In the genomic region with DNA sequence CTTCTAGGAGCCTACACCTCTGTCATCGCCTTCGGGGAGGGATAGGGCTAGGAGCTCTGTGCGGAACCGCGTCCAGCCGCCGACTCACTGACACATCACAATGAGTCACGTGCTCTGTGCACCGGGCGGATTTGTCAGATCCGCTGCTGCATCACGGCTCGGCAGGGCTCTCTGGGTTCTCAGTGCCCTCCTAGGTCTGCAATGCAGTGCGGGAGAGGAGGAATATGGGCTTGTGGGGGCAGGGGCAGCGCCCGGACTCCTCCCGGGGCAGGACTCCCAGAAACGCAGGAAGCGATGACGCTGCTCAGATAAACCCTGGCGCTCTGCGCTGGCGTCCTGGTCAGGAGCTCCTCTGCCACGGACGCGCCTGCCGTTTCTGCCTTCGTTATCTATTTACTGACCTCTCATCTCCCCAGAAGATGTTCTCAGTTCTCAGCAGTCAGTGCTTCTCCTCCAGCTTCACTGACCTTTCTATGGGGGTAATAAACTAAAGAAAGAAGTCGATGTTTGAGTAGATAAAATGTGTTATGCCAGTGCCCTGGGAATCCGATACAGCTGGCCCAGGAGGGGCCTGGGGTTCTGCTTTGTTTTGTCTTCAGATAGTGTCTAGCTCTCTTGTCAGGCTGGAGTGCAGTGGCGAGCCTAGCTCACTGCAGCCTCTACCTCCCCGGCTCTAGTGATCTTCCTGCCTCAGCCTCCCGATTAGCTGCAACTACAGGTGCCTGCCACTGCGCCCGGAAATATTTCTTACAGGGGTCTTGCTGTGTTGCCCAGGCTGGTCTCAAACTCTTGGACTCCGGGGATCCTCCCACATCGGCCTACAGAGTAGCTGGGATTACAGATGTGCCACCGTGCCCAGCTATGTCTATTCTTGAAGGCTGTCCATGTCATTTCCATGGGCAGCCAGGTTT, we compare ENCODE assay signal across 8 cellular contexts. TPM values are rescaled to one million over a fixed set of nuclear protein-coding genes. Genes with fewer than 3 reads are reported as not detected.
A peak's percentile ranks its signal among the peaks of the same experiment; 100 is the strongest.
DNase-seq lines count a peak whose midpoint lies in the region; ATAC-seq, FAIRE-seq and TF ChIP-seq lines count a peak whose summit lies in the region.

No MANE protein-coding gene starts in this region.

- peaks cover 37% of the 10 kb centered on the region for H3K4me1 ChIP-seq in CD8-positive, alpha-beta memory T cell (ENCODE audit: insufficient read depth, low read length)
- peaks cover 57% of the 10 kb centered on the region for H3K4me1 ChIP-seq in endothelial cell of umbilical vein (ENCODE audit: control insufficient read depth, extremely low read depth, insufficient read depth, low read length)

- H3K27me3 ChIP-seq in CD8-positive, alpha-beta memory T cell (ENCODE audit: insufficient read depth, low read length, poor library complexity, severe bottlenecking) = no peaks in the 10 kb centered on the region
- no peaks in the 10 kb centered on the region for H3K27me3 ChIP-seq in endothelial cell of umbilical vein (ENCODE audit: control insufficient read depth in 2 of 2, insufficient read depth in 2 of 2, low read length in 2 of 2)

- POLR2A ChIA-PET in CD8-positive, alpha-beta memory T cell (lab: Charles Lee) = interaction anchor here (0.5 to 2.3 kb wide), 8 partner anchors 8 to 756 kb away, joined by 3 to 13 read pairs (median 4); a partner anchor contains a TSS
- POLR2A ChIA-PET in endothelial cell of umbilical vein (lab: Charles Lee) = interaction anchor here (1.0 to 3.5 kb wide), 7 partner anchors 19 to 42 kb away, joined by 6 to 28 read pairs (median 9); no protein-coding TSS in a partner anchor

- intact Hi-C loops in endothelial cell of umbilical vein (cut with micrococcal nuclease) = loop anchor here (1.0 to 5.0 kb wide), 5 partner anchors 19 to 271 kb away; a partner anchor contains a TSS

- H3K9me3 Mint-ChIP-seq in CD8-positive, alpha-beta memory T cell = no peaks in the 10 kb centered on the region

- peak overlapping the region; percentile 91 to 100 (median 98) for H3K27ac Mint-ChIP-seq in CD8-positive, alpha-beta memory T cell

- H2AFZ ChIP-seq in endothelial cell of umbilical vein (ENCODE audit: low read depth, low read length) = no peak overlapping the region

- TSS peak; percentile 86 for BruUV-seq in endothelial cell of umbilical vein (replicated peaks; lab: Mats Ljungman, UMichigan)

- H3K27me3 Mint-ChIP-seq in CD8-positive, alpha-beta memory T cell = no peaks in the 10 kb centered on the region

- peak overlapping the region; percentile 79 for H3K4me3 ChIP-seq in CD8-positive, alpha-beta memory T cell (ENCODE audit: low read length)
- H3K4me3 ChIP-seq in endothelial cell of umbilical vein (replicated peaks in 1 of 3; ENCODE audit: insufficient read depth in 1 of 3, low read depth in 1 of 3, low read length in 3 of 3) = peak overlapping the region in 2 of 3 experiments; percentile 11 to 37

- FAIRE-seq in endothelial cell of umbilical vein (lab: Jason Lieb, UNC) = peak; percentile 91

- TF ChIP-seq POLR2A in endothelial cell of umbilical vein (IDR thresholded peaks at IDR 0.05; ENCODE audit: low read depth, low read length) = peak; percentile 87

- CTCF ChIA-PET in CD8-positive, alpha-beta memory T cell (lab: Charles Lee) = interaction anchor here (0.7 to 1.8 kb wide), 4 partner anchors 24 to 173 kb away, joined by 3 to 11 read pairs (median 4); no protein-coding TSS in a partner anchor
- CTCF ChIA-PET in endothelial cell of umbilical vein (lab: Charles Lee) = interaction anchor here (0.7 to 4.4 kb wide), 10 partner anchors 15 to 42 kb away, joined by 3 to 31 read pairs (median 5); no protein-coding TSS in a partner anchor

- H3K36me3 Mint-ChIP-seq in CD8-positive, alpha-beta memory T cell = peaks cover 0 to 3% (median 0%) of the 10 kb centered on the region in 3 donors

- H3K36me3 ChIP-seq in CD8-positive, alpha-beta memory T cell (ENCODE audit: insufficient read depth, low read length) = no peaks in the 10 kb centered on the region
- no peaks in the 10 kb centered on the region for H3K36me3 ChIP-seq in endothelial cell of umbilical vein (ENCODE audit: control insufficient read depth in 2 of 2, extremely low read depth in 1 of 2, insufficient read depth in 2 of 2, low read length in 2 of 2)

- no peak for TF ChIP-seq CTCF in endothelial cell of umbilical vein (IDR thresholded peaks at IDR 0.05; ENCODE audit: extremely low read depth in 1 of 2, insufficient read depth in 1 of 2, low read depth in 1 of 2, low read length in 2 of 2)

- dilution Hi-C loops in endothelial cell of umbilical vein (cut with MboI; ENCODE audit: extremely low pct_ligation_motif_present, low sequenced_read_pairs) = no loop called here

- H3K4me2 ChIP-seq in endothelial cell of umbilical vein (ENCODE audit: insufficient read depth, low read length) = peak overlapping the region; percentile 19

- no peaks in the 10 kb centered on the region for H3K9me3 ChIP-seq in CD8-positive, alpha-beta memory T cell (ENCODE audit: low read length)
- no peaks in the 10 kb centered on the region for H3K9me3 ChIP-seq in endothelial cell of umbilical vein (replicated peaks; ENCODE audit: control insufficient read depth, insufficient read depth, low read length)

- DNase-seq in CD8-positive, alpha-beta memory T cell = peak; percentile 70 to 89 (median 76)
- DNase-seq in HS-27A (ENCODE audit: low read depth) (peak; percentile 82), NOMO-1 treated with dmso at 0.1 percent for 144 hours (lab: John Stamatoyannopoulos, UW; ENCODE audit: unreplicated experiment) (peak; percentile 64), endothelial cell of umbilical vein (ENCODE audit: low read depth, low spot score) (peak; percentile 98), middle frontal gyrus (ENCODE audit: extremely low spot score, low spot score) (peak; percentile 84)
- DNase-seq in activated CD8-positive, alpha-beta memory T cell treated with anti-CD3 and anti-CD28 coated beads, Interleukin-2, amount 50 U/mL, for 1 hour (ENCODE audit: extremely low read depth) = peak; percentile 67
- peak; percentile 64 to 71 for DNase-seq in stimulated activated CD8-positive, alpha-beta memory T cell treated with anti-CD3 and anti-CD28 coated beads, Interleukin-2, amount 100 ng/mL, for 1 hour (ENCODE audit: low read depth in 2 of 2)

- no peaks in the 10 kb centered on the region for H3K9me1 ChIP-seq in endothelial cell of umbilical vein (replicated peaks; ENCODE audit: control insufficient read depth, extremely low read depth, insufficient read depth, low read length)

- no peaks in the 10 kb centered on the region for H3K79me2 ChIP-seq in endothelial cell of umbilical vein (ENCODE audit: control insufficient read depth, insufficient read depth, low read length)

- H3K4me1 Mint-ChIP-seq in CD8-positive, alpha-beta memory T cell = peaks cover 37 to 40% (median 39%) of the 10 kb centered on the region in 3 donors

- H4K20me1 ChIP-seq in endothelial cell of umbilical vein (replicated peaks; ENCODE audit: control insufficient read depth, extremely low read depth, insufficient read depth, low read length) = no peaks in the 10 kb centered on the region

- H3K27ac ChIP-seq in CD8-positive, alpha-beta memory T cell (ENCODE audit: low read depth, low read length) = peak overlapping the region; percentile 94
- H3K27ac ChIP-seq in endothelial cell of umbilical vein (ENCODE audit: insufficient read depth, low read depth, low read length) = peak overlapping the region; percentile 90

- peak overlapping the region; percentile 87 to 98 (median 93) for H3K4me3 Mint-ChIP-seq in CD8-positive, alpha-beta memory T cell

- peak overlapping the region; percentile 82 for H3K9ac ChIP-seq in endothelial cell of umbilical vein (replicated peaks; ENCODE audit: extremely low read depth, insufficient read depth, low read length)

- peak; percentile 73 for ATAC-seq in GM19468 (IDR thresholded peaks at IDR 0.05; ENCODE audit: extremely low read depth, unreplicated experiment)

TF ChIP-seq in endothelial cell of umbilical vein, 7 proteins besides CTCF, POLR2A, EP300 and RAD21:
- TF ChIP-seq POLR2AphosphoS5 (IDR thresholded peaks at IDR 0.05; ENCODE audit: insufficient read depth, low read depth, low read length) = peak; percentile 98
- TF ChIP-seq MYC (IDR thresholded peaks at IDR 0.05; ENCODE audit: low read depth, low read length) = peak; percentile 22
- TF ChIP-seq FOS (IDR thresholded peaks at IDR 0.05; ENCODE audit: borderline replicate concordance, insufficient read depth, low read length) = peak; percentile 99
- TF ChIP-seq, protein P1, sequence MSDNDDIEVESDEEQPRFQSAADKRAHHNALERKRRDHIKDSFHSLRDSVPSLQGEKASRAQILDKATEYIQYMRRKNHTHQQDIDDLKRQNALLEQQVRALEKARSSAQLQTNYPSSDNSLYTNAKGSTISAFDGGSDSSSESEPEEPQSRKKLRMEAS (IDR thresholded peaks at IDR 0.05; ENCODE audit: insufficient read depth, insufficient read length) = peak; percentile 96
- TF ChIP-seq JUN (IDR thresholded peaks at IDR 0.05; ENCODE audit: borderline replicate concordance, insufficient read depth, insufficient read length, low read depth) = peak; percentile 89
- TF ChIP-seq GATA2 (IDR thresholded peaks at IDR 0.05; ENCODE audit: insufficient read depth, insufficient read length, low read depth, low read length) = peak; percentile 86
- TF ChIP-seq EZH2 (IDR thresholded peaks at IDR 0.05; ENCODE audit: borderline replicate concordance, low read depth, low read length, severe bottlenecking) = no peak

RNA-seq across cellular contexts. Expression of a gene that starts 22.8 kb away (rescaled TPM):
- 10 to 100 TPM; 75.5 to 82.1 TPM for total RNA-seq in CD8-positive, alpha-beta memory T cell
- 342 TPM for polyA plus RNA-seq in CD8-positive, alpha-beta memory T cell
- total RNA-seq in endothelial cell of umbilical vein = 1,125 and 1,147 TPM in 2 replicates
- 313 and 424 TPM in 2 replicates for polyA plus RNA-seq in endothelial cell of umbilical vein
- 480 and 502 TPM in 2 replicates for polyA plus RNA-seq in endothelial cell of umbilical vein (2011; cell fraction: cytosol; rRNA removed)
- polyA plus RNA-seq in endothelial cell of umbilical vein (2011; cell fraction: nucleus; rRNA removed) = 255 and 459 TPM in 2 replicates
- polyA plus RNA-seq in endothelial cell of umbilical vein (2012) = 1,054 and 1,144 TPM in 2 replicates
- 909 and 1,209 TPM in 2 replicates for polyA minus RNA-seq in endothelial cell of umbilical vein
- 134 TPM for polyA minus RNA-seq in endothelial cell of umbilical vein (2011; cell fraction: cytosol; rRNA and poly(A)+ RNA removed)
- 270 and 336 TPM in 2 replicates for polyA minus RNA-seq in endothelial cell of umbilical vein (2011; cell fraction: nucleus; rRNA and poly(A)+ RNA removed)

Comparison
In these comparisons a context has a peak if more than half of its experiments do, and no peak if none do; other contexts are left out.
1. Peak in every context shown above with its lines: DNase-seq, ATAC-seq, H3K4me3 ChIP-seq and H3K27ac ChIP-seq.
2. RNA of a gene that starts 22.8 kb away (total RNA-seq): 1,125 to 1,147 TPM in endothelial cell of umbilical vein; 75.5 to 82.1 TPM in CD8-positive, alpha-beta memory T cell; every median in the first group is over 10 times any median in the second.